32 cellular contexts compared by ENCODE assay signal in the genomic region with DNA sequence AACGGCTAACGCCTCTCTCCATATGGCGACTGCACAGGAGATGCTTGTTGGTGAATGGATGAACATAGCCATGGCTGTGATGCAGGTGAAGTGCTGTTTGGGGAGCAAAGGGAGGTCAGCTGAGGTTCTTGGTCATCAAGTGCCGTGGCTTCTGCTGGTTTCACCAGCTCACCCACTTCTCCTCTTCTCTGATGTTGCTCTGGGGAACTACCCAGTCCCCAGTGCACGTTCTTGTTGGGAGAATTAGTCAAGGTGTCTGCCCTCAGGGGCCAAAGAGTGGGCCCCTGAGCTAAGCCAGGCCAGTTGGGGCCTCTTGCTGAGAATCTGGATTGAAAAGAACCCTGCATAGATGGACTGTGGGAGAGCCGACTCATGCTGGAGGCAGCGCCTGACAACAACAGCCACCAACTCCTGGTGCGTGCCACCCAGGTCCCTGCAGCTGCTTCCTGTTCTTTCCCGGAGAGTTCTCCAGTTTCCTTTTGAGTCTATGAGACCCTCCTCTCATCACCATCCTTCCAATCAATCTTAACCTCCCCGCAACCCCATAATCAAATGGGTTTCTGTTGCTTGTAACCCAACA. TPM values are rescaled to one million over a fixed set of nuclear protein-coding genes. Genes with fewer than 3 reads are reported as not detected.
"Had no signal": no experiment of that assay in that cellular context is flagged by ENCODE, and none has a peak within 500 bp of the region (broad histone marks: within the 10 kb centered on the region; RNA-seq: fewer than 3 reads in every experiment).

No MANE protein-coding gene starts in this region.

- ATAC-seq: heart right ventricle; mucosa of descending colon; naive thymus-derived CD4-positive, alpha-beta T cell; pancreas; right cardiac atrium; sciatic nerve; stimulated activated memory B cell treated with anti-CD40 and anti-IgM and Interleukin-4, amounts not matched to agents 10 μg/mL and 1 μg/mL and 100 μg/mL, for 72 hours; stimulated activated naive CD8-positive, alpha-beta T cell treated with anti-CD3 and anti-CD28 coated beads, Interleukin-15, amount 100 ng/mL, for 72 hours; upper lobe of right lung had no signal

- H3K4me1 Mint-ChIP-seq: naive thymus-derived CD4-positive, alpha-beta T cell; neural crest cell; stimulated activated memory B cell treated with anti-CD40 and anti-IgM and Interleukin-4, amounts not matched to agents 10 μg/mL and 1 μg/mL and 100 μg/mL, for 72 hours; stimulated activated naive CD8-positive, alpha-beta T cell treated with anti-CD3 and anti-CD28 coated beads, Interleukin-15, amount 100 ng/mL, for 72 hours had no signal

- H3K36me3 ChIP-seq: pancreas, prostate gland had no signal

- H3K9me3 ChIP-seq: heart right ventricle, left ventricle myocardium inferior, mucosa of descending colon, pancreas, prostate gland, thoracic aorta, tibial artery, upper lobe of right lung had no signal

- DNase-seq: heart right ventricle; islet precursor cell; left ventricle myocardium inferior; mesendoderm; midbrain; mucosa of descending colon; naive thymus-derived CD4-positive, alpha-beta T cell; nucleus accumbens; retina; right cardiac atrium; small intestine; stimulated activated CD4-positive, alpha-beta T cell treated with anti-CD3 and anti-CD28 coated beads, Interleukin-1b, Interleukin-23, amount 100 ng/mL, for 48 hours; stimulated activated CD4-positive, alpha-beta T cell treated with anti-CD3 and anti-CD28 coated beads, Interleukin-2, amount 100 ng/mL, for 48 hours; stimulated activated CD4-positive, alpha-beta T cell treated with anti-CD3 and anti-CD28 coated beads, Interleukin-4, amount 100 ng/mL, for 4 hours; stimulated activated CD8-positive, alpha-beta memory T cell treated with anti-CD3 and anti-CD28 coated beads, Interleukin-4, amount 100 ng/mL, for 48 hours; stimulated activated naive CD4-positive, alpha-beta T cell treated with Interleukin-2 at 50 U/mL for 16 hours; stimulated activated naive CD8-positive, alpha-beta T cell treated with anti-CD3 and anti-CD28 coated beads, Interleukin-15, amount 100 ng/mL, for 72 hours; substantia nigra; tibial artery; trophoblast cell; upper lobe of right lung had no signal

- H3K9me3 Mint-ChIP-seq: nephron; neural crest cell; stimulated activated memory B cell treated with anti-CD40 and anti-IgM and Interleukin-4, amounts not matched to agents 10 μg/mL and 1 μg/mL and 100 μg/mL, for 72 hours; stimulated activated naive CD8-positive, alpha-beta T cell treated with anti-CD3 and anti-CD28 coated beads, Interleukin-15, amount 100 ng/mL, for 72 hours had no signal

- H3K4me3 Mint-ChIP-seq: naive thymus-derived CD4-positive, alpha-beta T cell; nephron; neural crest cell; stimulated activated memory B cell treated with anti-CD40 and anti-IgM and Interleukin-4, amounts not matched to agents 10 μg/mL and 1 μg/mL and 100 μg/mL, for 72 hours; stimulated activated naive CD8-positive, alpha-beta T cell treated with anti-CD3 and anti-CD28 coated beads, Interleukin-15, amount 100 ng/mL, for 72 hours had no signal

- H3K4me3 ChIP-seq: heart right ventricle, hepatocyte, left ventricle myocardium inferior, lung, mucosa of descending colon, pancreas, prostate gland, thoracic aorta, tibial artery, upper lobe of right lung had no signal

- H3K27ac ChIP-seq: heart right ventricle, hepatocyte, left ventricle myocardium inferior, pancreas, prostate gland, thoracic aorta, tibial artery, upper lobe of right lung had no signal

- H3K4me1 ChIP-seq: heart right ventricle, left ventricle myocardium inferior, pancreas, prostate gland, tibial artery, upper lobe of right lung had no signal

- H3K27ac Mint-ChIP-seq: naive thymus-derived CD4-positive, alpha-beta T cell; nephron; stimulated activated memory B cell treated with anti-CD40 and anti-IgM and Interleukin-4, amounts not matched to agents 10 μg/mL and 1 μg/mL and 100 μg/mL, for 72 hours; stimulated activated naive CD8-positive, alpha-beta T cell treated with anti-CD3 and anti-CD28 coated beads, Interleukin-15, amount 100 ng/mL, for 72 hours had no signal

- H3K36me3 Mint-ChIP-seq: naive thymus-derived CD4-positive, alpha-beta T cell; stimulated activated memory B cell treated with anti-CD40 and anti-IgM and Interleukin-4, amounts not matched to agents 10 μg/mL and 1 μg/mL and 100 μg/mL, for 72 hours had no signal

- H3K27me3 Mint-ChIP-seq: stimulated activated memory B cell treated with anti-CD40 and anti-IgM and Interleukin-4, amounts not matched to agents 10 μg/mL and 1 μg/mL and 100 μg/mL, for 72 hours had no signal

- H2AFZ ChIP-seq: hepatocyte had no signal

- H3K27me3 ChIP-seq: heart right ventricle, hepatocyte, pancreas, tibial artery, upper lobe of right lung had no signal

- H3K4me2 ChIP-seq: hepatocyte had no signal

- H3K79me2 ChIP-seq: hepatocyte had no signal

RNA-seq across cellular contexts. Expression of gene BTBD16, which starts 3.0 kb away (rescaled TPM):
- total RNA-seq: left ventricle myocardium inferior; myocyte; naive thymus-derived CD4-positive, alpha-beta T cell; neural crest cell; osteoblast; thoracic aorta had no signal
- polyA plus RNA-seq: naive thymus-derived CD4-positive, alpha-beta T cell; right cardiac atrium had no signal
